ENCODE assay signal across 1 cellular context in the genomic region with DNA sequence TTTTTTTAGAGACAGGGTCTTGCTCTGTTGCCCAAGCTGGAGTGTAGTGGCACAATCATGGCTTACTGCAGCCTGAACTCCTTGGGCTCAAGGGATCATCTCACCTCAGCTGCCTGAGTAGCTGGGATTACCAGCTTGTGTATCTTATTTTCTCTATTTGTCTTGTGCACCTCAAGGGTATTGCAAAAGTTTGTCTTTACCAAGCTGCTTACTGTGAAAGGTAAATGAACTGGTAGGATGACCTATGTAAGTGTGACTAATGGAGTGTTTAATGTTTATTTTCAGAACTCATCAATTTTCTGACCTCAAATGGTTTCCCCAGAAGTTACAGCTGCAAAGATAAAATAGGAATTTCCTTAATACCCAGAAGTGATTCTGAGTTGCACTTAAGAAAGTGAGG.
TF ChIP-seq lines count a peak whose summit lies in the region.

No MANE protein-coding gene starts in this region.

TF ChIP-seq in HepG2, 621 proteins besides CTCF, POLR2A, EP300 and RAD21 (continued from another document and continues in another):
- TF ChIP-seq KDM6A (CRISPR knock-in tag; IDR thresholded peaks at IDR 0.05; ENCODE audit: low read depth) = peak; percentile 59; the same call in 1 of the 2 replicates
- TF ChIP-seq, protein P1, sequence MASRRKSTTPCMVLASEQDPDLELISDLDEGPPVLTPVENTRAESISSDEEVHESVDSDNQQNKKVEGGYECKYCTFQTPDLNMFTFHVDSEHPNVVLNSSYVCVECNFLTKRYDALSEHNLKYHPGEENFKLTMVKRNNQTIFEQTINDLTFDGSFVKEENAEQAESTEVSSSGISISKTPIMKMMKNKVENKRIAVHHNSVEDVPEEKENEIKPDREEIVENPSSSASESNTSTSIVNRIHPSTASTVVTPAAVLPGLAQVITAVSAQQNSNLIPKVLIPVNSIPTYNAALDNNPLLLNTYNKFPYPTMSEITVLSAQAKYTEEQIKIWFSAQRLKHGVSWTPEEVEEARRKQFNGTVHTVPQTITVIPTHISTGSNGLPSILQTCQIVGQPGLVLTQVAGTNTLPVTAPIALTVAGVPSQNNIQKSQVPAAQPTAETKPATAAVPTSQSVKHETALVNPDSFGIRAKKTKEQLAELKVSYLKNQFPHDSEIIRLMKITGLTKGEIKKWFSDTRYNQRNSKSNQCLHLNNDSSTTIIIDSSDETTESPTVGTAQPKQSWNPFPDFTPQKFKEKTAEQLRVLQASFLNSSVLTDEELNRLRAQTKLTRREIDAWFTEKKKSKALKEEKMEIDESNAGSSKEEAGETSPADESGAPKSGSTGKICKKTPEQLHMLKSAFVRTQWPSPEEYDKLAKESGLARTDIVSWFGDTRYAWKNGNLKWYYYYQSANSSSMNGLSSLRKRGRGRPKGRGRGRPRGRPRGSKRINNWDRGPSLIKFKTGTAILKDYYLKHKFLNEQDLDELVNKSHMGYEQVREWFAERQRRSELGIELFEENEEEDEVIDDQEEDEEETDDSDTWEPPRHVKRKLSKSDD (CRISPR knock-in tag; IDR thresholded peaks at IDR 0.05; ENCODE audit: low read depth) = peak; percentile 58; the same call in 1 of the 2 replicates
- TF ChIP-seq, protein P2, sequence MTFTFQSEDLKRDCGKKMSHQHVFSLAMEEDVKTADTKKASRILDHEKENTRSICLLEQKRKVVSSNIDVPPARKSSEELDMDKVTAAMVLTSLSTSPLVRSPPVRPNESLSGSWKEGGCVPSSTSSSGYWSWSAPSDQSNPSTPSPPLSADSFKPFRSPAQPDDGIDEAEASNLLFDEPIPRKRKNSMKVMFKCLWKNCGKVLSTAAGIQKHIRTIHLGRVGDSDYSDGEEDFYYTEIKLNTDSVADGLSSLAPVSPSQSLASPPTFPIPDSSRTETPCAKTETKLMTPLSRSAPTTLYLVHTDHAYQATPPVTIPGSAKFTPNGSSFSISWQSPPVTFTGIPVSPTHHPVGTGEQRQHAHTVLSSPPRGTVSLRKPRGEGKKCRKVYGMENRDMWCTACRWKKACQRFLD (CRISPR knock-in tag; IDR thresholded peaks at IDR 0.05; ENCODE audit: borderline replicate concordance) = no peak
- peak; percentile 99 for TF ChIP-seq GATAD2A (CRISPR knock-in tag; IDR thresholded peaks at IDR 0.05)
- TF ChIP-seq ZNF879 (CRISPR knock-in tag; IDR thresholded peaks at IDR 0.05) = no peak
- no peak; the same call in 1 of the 2 replicates for TF ChIP-seq GABPB1 (CRISPR knock-in tag; IDR thresholded peaks at IDR 0.05)
- TF ChIP-seq FOSL1 (CRISPR knock-in tag; IDR thresholded peaks at IDR 0.05; ENCODE audit: borderline replicate concordance) = peak; percentile 61; the same call in 1 of the 2 replicates
- TF ChIP-seq, protein P3, sequence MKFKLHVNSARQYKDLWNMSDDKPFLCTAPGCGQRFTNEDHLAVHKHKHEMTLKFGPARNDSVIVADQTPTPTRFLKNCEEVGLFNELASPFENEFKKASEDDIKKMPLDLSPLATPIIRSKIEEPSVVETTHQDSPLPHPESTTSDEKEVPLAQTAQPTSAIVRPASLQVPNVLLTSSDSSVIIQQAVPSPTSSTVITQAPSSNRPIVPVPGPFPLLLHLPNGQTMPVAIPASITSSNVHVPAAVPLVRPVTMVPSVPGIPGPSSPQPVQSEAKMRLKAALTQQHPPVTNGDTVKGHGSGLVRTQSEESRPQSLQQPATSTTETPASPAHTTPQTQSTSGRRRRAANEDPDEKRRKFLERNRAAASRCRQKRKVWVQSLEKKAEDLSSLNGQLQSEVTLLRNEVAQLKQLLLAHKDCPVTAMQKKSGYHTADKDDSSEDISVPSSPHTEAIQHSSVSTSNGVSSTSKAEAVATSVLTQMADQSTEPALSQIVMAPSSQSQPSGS (CRISPR knock-in tag; IDR thresholded peaks at IDR 0.05) = peak; percentile 86; the same call in 1 of the 2 replicates
- no peak for TF ChIP-seq MXI1 (IDR thresholded peaks at IDR 0.05; ENCODE audit: borderline replicate concordance, low read depth, low read length)
- peak; percentile 87 for TF ChIP-seq GFI1 (CRISPR knock-in tag; IDR thresholded peaks at IDR 0.05; ENCODE audit: borderline replicate concordance)
- TF ChIP-seq, protein P4, sequence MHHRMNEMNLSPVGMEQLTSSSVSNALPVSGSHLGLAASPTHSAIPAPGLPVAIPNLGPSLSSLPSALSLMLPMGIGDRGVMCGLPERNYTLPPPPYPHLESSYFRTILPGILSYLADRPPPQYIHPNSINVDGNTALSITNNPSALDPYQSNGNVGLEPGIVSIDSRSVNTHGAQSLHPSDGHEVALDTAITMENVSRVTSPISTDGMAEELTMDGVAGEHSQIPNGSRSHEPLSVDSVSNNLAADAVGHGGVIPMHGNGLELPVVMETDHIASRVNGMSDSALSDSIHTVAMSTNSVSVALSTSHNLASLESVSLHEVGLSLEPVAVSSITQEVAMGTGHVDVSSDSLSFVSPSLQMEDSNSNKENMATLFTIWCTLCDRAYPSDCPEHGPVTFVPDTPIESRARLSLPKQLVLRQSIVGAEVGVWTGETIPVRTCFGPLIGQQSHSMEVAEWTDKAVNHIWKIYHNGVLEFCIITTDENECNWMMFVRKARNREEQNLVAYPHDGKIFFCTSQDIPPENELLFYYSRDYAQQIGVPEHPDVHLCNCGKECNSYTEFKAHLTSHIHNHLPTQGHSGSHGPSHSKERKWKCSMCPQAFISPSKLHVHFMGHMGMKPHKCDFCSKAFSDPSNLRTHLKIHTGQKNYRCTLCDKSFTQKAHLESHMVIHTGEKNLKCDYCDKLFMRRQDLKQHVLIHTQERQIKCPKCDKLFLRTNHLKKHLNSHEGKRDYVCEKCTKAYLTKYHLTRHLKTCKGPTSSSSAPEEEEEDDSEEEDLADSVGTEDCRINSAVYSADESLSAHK (CRISPR knock-in tag; IDR thresholded peaks at IDR 0.05; ENCODE audit: borderline replicate concordance) = no peak
- TF ChIP-seq ARNTL (CRISPR knock-in tag; IDR thresholded peaks at IDR 0.05) = no peak
- TF ChIP-seq, protein P5, sequence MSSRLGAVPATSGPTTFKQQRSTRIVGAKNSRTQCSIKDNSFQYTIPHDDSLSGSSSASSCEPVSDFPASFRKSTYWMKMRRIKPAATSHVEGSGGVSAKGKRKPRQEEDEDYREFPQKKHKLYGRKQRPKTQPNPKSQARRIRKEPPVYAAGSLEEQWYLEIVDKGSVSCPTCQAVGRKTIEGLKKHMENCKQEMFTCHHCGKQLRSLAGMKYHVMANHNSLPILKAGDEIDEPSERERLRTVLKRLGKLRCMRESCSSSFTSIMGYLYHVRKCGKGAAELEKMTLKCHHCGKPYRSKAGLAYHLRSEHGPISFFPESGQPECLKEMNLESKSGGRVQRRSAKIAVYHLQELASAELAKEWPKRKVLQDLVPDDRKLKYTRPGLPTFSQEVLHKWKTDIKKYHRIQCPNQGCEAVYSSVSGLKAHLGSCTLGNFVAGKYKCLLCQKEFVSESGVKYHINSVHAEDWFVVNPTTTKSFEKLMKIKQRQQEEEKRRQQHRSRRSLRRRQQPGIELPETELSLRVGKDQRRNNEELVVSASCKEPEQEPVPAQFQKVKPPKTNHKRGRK (CRISPR knock-in tag; IDR thresholded peaks at IDR 0.05) = no peak
- peak; percentile 35; the same call in 1 of the 2 replicates for TF ChIP-seq ETV5 (CRISPR knock-in tag; IDR thresholded peaks at IDR 0.05; ENCODE audit: borderline replicate concordance)
- TF ChIP-seq RARA (CRISPR knock-in tag; IDR thresholded peaks at IDR 0.05) = peak; percentile 98
- no peak for TF ChIP-seq GZF1 (CRISPR knock-in tag; IDR thresholded peaks at IDR 0.05)
- TF ChIP-seq, protein P6, sequence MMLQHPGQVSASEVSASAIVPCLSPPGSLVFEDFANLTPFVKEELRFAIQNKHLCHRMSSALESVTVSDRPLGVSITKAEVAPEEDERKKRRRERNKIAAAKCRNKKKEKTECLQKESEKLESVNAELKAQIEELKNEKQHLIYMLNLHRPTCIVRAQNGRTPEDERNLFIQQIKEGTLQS (CRISPR knock-in tag; IDR thresholded peaks at IDR 0.05) = peak; percentile 37; the same call in 1 of the 2 replicates
- peak; percentile 92 for TF ChIP-seq NKX3-1 (CRISPR knock-in tag; IDR thresholded peaks at IDR 0.05)
- no peak for TF ChIP-seq IKZF1 (IDR thresholded peaks at IDR 0.05)
- TF ChIP-seq XRCC5 (optimal IDR thresholded peaks at IDR 0.05; ENCODE audit: low read length) = no peak
- TF ChIP-seq, protein P7, sequence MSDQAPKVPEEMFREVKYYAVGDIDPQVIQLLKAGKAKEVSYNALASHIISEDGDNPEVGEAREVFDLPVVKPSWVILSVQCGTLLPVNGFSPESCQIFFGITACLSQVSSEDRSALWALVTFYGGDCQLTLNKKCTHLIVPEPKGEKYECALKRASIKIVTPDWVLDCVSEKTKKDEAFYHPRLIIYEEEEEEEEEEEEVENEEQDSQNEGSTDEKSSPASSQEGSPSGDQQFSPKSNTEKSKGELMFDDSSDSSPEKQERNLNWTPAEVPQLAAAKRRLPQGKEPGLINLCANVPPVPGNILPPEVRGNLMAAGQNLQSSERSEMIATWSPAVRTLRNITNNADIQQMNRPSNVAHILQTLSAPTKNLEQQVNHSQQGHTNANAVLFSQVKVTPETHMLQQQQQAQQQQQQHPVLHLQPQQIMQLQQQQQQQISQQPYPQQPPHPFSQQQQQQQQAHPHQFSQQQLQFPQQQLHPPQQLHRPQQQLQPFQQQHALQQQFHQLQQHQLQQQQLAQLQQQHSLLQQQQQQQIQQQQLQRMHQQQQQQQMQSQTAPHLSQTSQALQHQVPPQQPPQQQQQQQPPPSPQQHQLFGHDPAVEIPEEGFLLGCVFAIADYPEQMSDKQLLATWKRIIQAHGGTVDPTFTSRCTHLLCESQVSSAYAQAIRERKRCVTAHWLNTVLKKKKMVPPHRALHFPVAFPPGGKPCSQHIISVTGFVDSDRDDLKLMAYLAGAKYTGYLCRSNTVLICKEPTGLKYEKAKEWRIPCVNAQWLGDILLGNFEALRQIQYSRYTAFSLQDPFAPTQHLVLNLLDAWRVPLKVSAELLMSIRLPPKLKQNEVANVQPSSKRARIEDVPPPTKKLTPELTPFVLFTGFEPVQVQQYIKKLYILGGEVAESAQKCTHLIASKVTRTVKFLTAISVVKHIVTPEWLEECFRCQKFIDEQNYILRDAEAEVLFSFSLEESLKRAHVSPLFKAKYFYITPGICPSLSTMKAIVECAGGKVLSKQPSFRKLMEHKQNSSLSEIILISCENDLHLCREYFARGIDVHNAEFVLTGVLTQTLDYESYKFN (CRISPR knock-in tag; conservative IDR thresholded peaks at IDR 0.05) = peak; percentile 84
- TF ChIP-seq, protein P8, sequence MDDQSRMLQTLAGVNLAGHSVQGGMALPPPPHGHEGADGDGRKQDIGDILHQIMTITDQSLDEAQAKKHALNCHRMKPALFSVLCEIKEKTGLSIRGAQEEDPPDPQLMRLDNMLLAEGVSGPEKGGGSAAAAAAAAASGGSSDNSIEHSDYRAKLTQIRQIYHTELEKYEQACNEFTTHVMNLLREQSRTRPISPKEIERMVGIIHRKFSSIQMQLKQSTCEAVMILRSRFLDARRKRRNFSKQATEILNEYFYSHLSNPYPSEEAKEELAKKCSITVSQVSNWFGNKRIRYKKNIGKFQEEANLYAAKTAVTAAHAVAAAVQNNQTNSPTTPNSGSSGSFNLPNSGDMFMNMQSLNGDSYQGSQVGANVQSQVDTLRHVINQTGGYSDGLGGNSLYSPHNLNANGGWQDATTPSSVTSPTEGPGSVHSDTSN (CRISPR knock-in tag; IDR thresholded peaks at IDR 0.05; ENCODE audit: borderline replicate concordance) = no peak
- TF ChIP-seq, protein P9, sequence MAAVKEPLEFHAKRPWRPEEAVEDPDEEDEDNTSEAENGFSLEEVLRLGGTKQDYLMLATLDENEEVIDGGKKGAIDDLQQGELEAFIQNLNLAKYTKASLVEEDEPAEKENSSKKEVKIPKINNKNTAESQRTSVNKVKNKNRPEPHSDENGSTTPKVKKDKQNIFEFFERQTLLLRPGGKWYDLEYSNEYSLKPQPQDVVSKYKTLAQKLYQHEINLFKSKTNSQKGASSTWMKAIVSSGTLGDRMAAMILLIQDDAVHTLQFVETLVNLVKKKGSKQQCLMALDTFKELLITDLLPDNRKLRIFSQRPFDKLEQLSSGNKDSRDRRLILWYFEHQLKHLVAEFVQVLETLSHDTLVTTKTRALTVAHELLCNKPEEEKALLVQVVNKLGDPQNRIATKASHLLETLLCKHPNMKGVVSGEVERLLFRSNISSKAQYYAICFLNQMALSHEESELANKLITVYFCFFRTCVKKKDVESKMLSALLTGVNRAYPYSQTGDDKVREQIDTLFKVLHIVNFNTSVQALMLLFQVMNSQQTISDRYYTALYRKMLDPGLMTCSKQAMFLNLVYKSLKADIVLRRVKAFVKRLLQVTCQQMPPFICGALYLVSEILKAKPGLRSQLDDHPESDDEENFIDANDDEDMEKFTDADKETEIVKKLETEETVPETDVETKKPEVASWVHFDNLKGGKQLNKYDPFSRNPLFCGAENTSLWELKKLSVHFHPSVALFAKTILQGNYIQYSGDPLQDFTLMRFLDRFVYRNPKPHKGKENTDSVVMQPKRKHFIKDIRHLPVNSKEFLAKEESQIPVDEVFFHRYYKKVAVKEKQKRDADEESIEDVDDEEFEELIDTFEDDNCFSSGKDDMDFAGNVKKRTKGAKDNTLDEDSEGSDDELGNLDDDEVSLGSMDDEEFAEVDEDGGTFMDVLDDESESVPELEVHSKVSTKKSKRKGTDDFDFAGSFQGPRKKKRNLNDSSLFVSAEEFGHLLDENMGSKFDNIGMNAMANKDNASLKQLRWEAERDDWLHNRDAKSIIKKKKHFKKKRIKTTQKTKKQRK (IDR thresholded peaks at IDR 0.05; ENCODE audit: low read length) = no peak
- TF ChIP-seq KDM1A (CRISPR knock-in tag; IDR thresholded peaks at IDR 0.05) = no peak
- TF ChIP-seq SMAD9 (CRISPR knock-in tag; IDR thresholded peaks at IDR 0.05) = no peak
- TF ChIP-seq, protein P10, sequence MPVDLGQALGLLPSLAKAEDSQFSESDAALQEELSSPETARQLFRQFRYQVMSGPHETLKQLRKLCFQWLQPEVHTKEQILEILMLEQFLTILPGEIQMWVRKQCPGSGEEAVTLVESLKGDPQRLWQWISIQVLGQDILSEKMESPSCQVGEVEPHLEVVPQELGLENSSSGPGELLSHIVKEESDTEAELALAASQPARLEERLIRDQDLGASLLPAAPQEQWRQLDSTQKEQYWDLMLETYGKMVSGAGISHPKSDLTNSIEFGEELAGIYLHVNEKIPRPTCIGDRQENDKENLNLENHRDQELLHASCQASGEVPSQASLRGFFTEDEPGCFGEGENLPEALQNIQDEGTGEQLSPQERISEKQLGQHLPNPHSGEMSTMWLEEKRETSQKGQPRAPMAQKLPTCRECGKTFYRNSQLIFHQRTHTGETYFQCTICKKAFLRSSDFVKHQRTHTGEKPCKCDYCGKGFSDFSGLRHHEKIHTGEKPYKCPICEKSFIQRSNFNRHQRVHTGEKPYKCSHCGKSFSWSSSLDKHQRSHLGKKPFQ (CRISPR knock-in tag; IDR thresholded peaks at IDR 0.05; ENCODE audit: insufficient replicate concordance) = no peak
- TF ChIP-seq NRL (CRISPR knock-in tag; IDR thresholded peaks at IDR 0.05; ENCODE audit: borderline replicate concordance) = no peak
- TF ChIP-seq, protein P11, sequence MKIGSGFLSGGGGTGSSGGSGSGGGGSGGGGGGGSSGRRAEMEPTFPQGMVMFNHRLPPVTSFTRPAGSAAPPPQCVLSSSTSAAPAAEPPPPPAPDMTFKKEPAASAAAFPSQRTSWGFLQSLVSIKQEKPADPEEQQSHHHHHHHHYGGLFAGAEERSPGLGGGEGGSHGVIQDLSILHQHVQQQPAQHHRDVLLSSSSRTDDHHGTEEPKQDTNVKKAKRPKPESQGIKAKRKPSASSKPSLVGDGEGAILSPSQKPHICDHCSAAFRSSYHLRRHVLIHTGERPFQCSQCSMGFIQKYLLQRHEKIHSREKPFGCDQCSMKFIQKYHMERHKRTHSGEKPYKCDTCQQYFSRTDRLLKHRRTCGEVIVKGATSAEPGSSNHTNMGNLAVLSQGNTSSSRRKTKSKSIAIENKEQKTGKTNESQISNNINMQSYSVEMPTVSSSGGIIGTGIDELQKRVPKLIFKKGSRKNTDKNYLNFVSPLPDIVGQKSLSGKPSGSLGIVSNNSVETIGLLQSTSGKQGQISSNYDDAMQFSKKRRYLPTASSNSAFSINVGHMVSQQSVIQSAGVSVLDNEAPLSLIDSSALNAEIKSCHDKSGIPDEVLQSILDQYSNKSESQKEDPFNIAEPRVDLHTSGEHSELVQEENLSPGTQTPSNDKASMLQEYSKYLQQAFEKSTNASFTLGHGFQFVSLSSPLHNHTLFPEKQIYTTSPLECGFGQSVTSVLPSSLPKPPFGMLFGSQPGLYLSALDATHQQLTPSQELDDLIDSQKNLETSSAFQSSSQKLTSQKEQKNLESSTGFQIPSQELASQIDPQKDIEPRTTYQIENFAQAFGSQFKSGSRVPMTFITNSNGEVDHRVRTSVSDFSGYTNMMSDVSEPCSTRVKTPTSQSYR (CRISPR knock-in tag; IDR thresholded peaks at IDR 0.05; ENCODE audit: borderline replicate concordance) = peak; percentile 17; the same call in 1 of the 2 replicates
